ENCODE assay signal across 26 cellular contexts in the genomic region with DNA sequence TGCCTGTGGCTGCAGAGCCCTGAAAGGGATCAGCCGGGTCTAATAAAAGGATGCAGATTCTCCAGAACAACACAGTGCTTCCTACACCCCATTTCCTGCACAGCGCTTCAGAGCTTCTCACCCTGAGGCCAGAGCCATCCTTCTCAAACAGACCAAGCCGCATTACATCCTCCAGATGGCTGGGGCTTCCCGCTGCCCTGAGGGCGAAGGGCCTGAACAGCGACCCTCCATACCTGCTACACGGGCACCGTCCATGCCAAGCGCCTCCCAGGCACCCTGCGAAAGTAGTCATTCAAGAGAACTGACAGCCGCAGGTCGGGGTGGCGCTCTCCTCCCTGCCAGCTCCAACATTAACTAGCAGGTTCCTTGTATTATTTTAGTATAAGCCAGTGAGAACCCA. TPM values are rescaled to one million over a fixed set of nuclear protein-coding genes. Genes with fewer than 3 reads are reported as not detected.
A peak's percentile ranks its signal among the peaks of the same experiment; 100 is the strongest.
DNase-seq lines count a peak whose midpoint lies in the region; ATAC-seq and TF ChIP-seq lines count a peak whose summit lies in the region.
"Had no signal": no experiment of that assay in that cellular context is flagged by ENCODE, and none has a peak within 500 bp of the region (broad histone marks: within the 10 kb centered on the region; RNA-seq: fewer than 3 reads in every experiment).

No MANE protein-coding gene starts in this region.

- no peaks in the 10 kb centered on the region for H3K79me2 ChIP-seq in PC-3 (ENCODE audit: low read length)

- no TSS peak for BruUV-seq in PC-3 (replicated peaks; lab: Mats Ljungman, UMichigan)

- H3K27ac Mint-ChIP-seq in activated CD4-positive, alpha-beta T cell treated with anti-CD3 and anti-CD28 coated beads, Interleukin-2, amount 10 ng/mL, durations not matched to agents 7 days and 5 days = peak overlapping the region; percentile 4
- H3K27ac Mint-ChIP-seq: CD8-positive, alpha-beta T cell; IgD-negative memory B cell had no signal

- H3K27me3 Mint-ChIP-seq in activated CD4-positive, alpha-beta T cell treated with anti-CD3 and anti-CD28 coated beads, Interleukin-2, amount 10 ng/mL, durations not matched to agents 7 days and 5 days = no peaks in the 10 kb centered on the region
- H3K27me3 Mint-ChIP-seq: IgD-negative memory B cell had no signal

- H3K4me1 ChIP-seq in neuronal stem cell (ENCODE audit: control insufficient read depth in 2 of 2, insufficient read depth in 1 of 2, low read depth in 1 of 2, low read length in 2 of 2) (peaks cover 2 to 5% of the 10 kb centered on the region in 2 donors), PC-3 (ENCODE audit: insufficient read depth, low read length) (no peaks in the 10 kb centered on the region)

- no peak overlapping the region for H3K4me3 ChIP-seq in neuronal stem cell (ENCODE audit: low read length in 2 of 2)
- H3K4me3 ChIP-seq in PC-3 (ENCODE audit: low read length) = no peak overlapping the region
- H3K4me3 ChIP-seq: GM23248, SK-N-MC had no signal

- H2BK5ac ChIP-seq in neuronal stem cell (ENCODE audit: low read length) = no peak overlapping the region

- H3K23ac ChIP-seq in neuronal stem cell (ENCODE audit: low read depth, low read length, poor library complexity) = no peak overlapping the region

- no peak for ATAC-seq in PC-3
- ATAC-seq: CD8-positive, alpha-beta T cell had no signal

- H3K36me3 ChIP-seq in neuronal stem cell (replicated peaks in 1 of 2; ENCODE audit: control insufficient read depth in 2 of 2, insufficient read depth in 2 of 2, low read length in 2 of 2) (peaks cover 14 to 19% of the 10 kb centered on the region in 2 donors), PC-3 (ENCODE audit: low read depth, low read length) (no peaks in the 10 kb centered on the region)

- H3K9me3 ChIP-seq in neuronal stem cell (replicated peaks in 1 of 2; ENCODE audit: control insufficient read depth in 2 of 2, insufficient read depth in 1 of 2, low read depth in 1 of 2, low read length in 2 of 2) (peaks cover 4 to 5% of the 10 kb centered on the region in 2 donors), PC-3 (ENCODE audit: low read length) (no peaks in the 10 kb centered on the region)

- H4K91ac ChIP-seq in neuronal stem cell (ENCODE audit: low read depth, low read length, poor library complexity) = no peak overlapping the region

- H3K9ac ChIP-seq in neuronal stem cell (ENCODE audit: low read depth, low read length, poor library complexity) = peak overlapping the region; percentile 50
- H3K9ac ChIP-seq in PC-3 (ENCODE audit: low read length) = no peak overlapping the region
- H3K9ac ChIP-seq: GM23248, KMS-11 had no signal

- no peak for TF ChIP-seq CTCF in PC-3 (conservative IDR thresholded peaks at IDR 0.05; ENCODE audit: low read depth, low read length)

- H4K20me1 ChIP-seq in PC-3 (ENCODE audit: low read length) = no peaks in the 10 kb centered on the region

- H3K27ac ChIP-seq in neuronal stem cell (replicated peaks; ENCODE audit: low read length) = no peak overlapping the region
- no peak overlapping the region for H3K27ac ChIP-seq in PC-3 (ENCODE audit: low read length)
- H3K27ac ChIP-seq: C4-2B, GM23248, HL-60, KMS-11, SK-N-MC had no signal

- H2AFZ ChIP-seq in neuronal stem cell (ENCODE audit: low read length) = no peak overlapping the region
- H2AFZ ChIP-seq in PC-3 (ENCODE audit: low read length) = no peak overlapping the region
- H2AFZ ChIP-seq: GM23248 had no signal

- no peak overlapping the region for H2BK120ac ChIP-seq in neuronal stem cell (ENCODE audit: low read depth, low read length)

- H3F3A ChIP-seq in PC-3 (ENCODE audit: low read length, unreplicated experiment) = no peaks in the 10 kb centered on the region

- no peaks in the 10 kb centered on the region for H3K9me3 Mint-ChIP-seq in activated CD4-positive, alpha-beta T cell treated with anti-CD3 and anti-CD28 coated beads, Interleukin-2, amount 10 ng/mL, durations not matched to agents 7 days and 5 days
- H3K9me3 Mint-ChIP-seq: CD8-positive, alpha-beta T cell had no signal

- H4K8ac ChIP-seq in neuronal stem cell (ENCODE audit: low read depth, low read length) = no peak overlapping the region

- H3K14ac ChIP-seq in neuronal stem cell (ENCODE audit: low read length) = no peak overlapping the region

- intact Hi-C loops in PC-3 (cut with micrococcal nuclease) = loop anchor here (1.0 kb wide), 2 partner anchors 137 to 162 kb away; no protein-coding TSS in a partner anchor

- H2BK12ac ChIP-seq in neuronal stem cell (ENCODE audit: low read length) = no peak overlapping the region

- H2AK5ac ChIP-seq in neuronal stem cell (ENCODE audit: low read depth, low read length) = no peak overlapping the region

- H3K4ac ChIP-seq in neuronal stem cell (ENCODE audit: low read length) = no peak overlapping the region

- no peak overlapping the region for H2BK15ac ChIP-seq in neuronal stem cell (ENCODE audit: low read length)

- H3K4me1 Mint-ChIP-seq in activated CD4-positive, alpha-beta T cell treated with anti-CD3 and anti-CD28 coated beads, Interleukin-2, amount 10 ng/mL, durations not matched to agents 7 days and 5 days = peaks cover under 1% of the 10 kb centered on the region

- WGBS in neuronal stem cell (ENCODE audit: extremely low coverage in 2 of 2, insufficient read length in 2 of 2, insufficient replicate concordance in 1 of 2), 2 donors = no CpG with 5 or more reads among the region's 13 CpGs

- H3K79me1 ChIP-seq in neuronal stem cell (ENCODE audit: low read depth, low read length) = peaks cover 2% of the 10 kb centered on the region

- H3K36me3 Mint-ChIP-seq in activated CD4-positive, alpha-beta T cell treated with anti-CD3 and anti-CD28 coated beads, Interleukin-2, amount 10 ng/mL, durations not matched to agents 7 days and 5 days (ENCODE audit: low read depth) = no peaks in the 10 kb centered on the region

- H3K4me2 ChIP-seq in neuronal stem cell (ENCODE audit: insufficient read depth, low read length, poor library complexity, severe bottlenecking) = no peak overlapping the region
- no peak overlapping the region for H3K4me2 ChIP-seq in PC-3 (ENCODE audit: low read length)
- H3K4me2 ChIP-seq: KMS-11 had no signal

- CTCF ChIA-PET in activated CD4-positive, alpha-beta T cell treated with anti-CD3 and anti-CD28 coated beads, Interleukin-2, amount 10 ng/mL, durations not matched to agents 7 days and 5 days (lab: Charles Lee) = interaction anchor here (0.6 to 1.8 kb wide), 3 partner anchors 126 to 227 kb away, joined by 3 to 6 read pairs (median 3); no protein-coding TSS in a partner anchor
- CTCF ChIA-PET in PC-3 (lab: Charles Lee) = no interaction called here

- no peaks in the 10 kb centered on the region for H3K9me2 ChIP-seq in PC-3 (replicated peaks; ENCODE audit: low read length)

- no peak for DNase-seq in activated CD4-positive, alpha-beta T cell treated with anti-CD3 and anti-CD28 coated beads, Interleukin-2, amount 10 ng/mL, durations not matched to agents 7 days and 5 days
- no peak for DNase-seq in activated CD4-positive, alpha-beta T cell treated with anti-CD3 and anti-CD28 coated beads, Interleukin-2, amount 50 U/mL, for 4 hours
- DNase-seq in D341Med (ENCODE audit: low spot score) (peak; percentile 17), UCSD-AML1 (lab: John Stamatoyannopoulos, UW; ENCODE audit: unreplicated experiment) (peak; percentile 50), neuronal stem cell (ENCODE audit: low spot score) (no peak), AML-193 (lab: John Stamatoyannopoulos, UW) (no peak), PC-3 (no peak), NCI-H2081 (lab: John Stamatoyannopoulos, UW) (no peak)
- DNase-seq: 8988T; ACHN; CD8-positive, alpha-beta T cell; DND-41; GM23248; H7; NCI-H1048; NCI-H1694; NCI-H2171 treated with DMSO at 0.1 percent for 48 hours; NCI-H345; NCI-H82; RPMI8226; SHP77 treated with DMSO at 0.1 percent for 48 hours had no signal

- no peaks in the 10 kb centered on the region for H3K27me3 ChIP-seq in neuronal stem cell (ENCODE audit: control insufficient read depth in 3 of 3, insufficient read depth in 3 of 3, low read depth in 1 of 3, low read length in 3 of 3)
- no peaks in the 10 kb centered on the region for H3K27me3 ChIP-seq in PC-3 (ENCODE audit: low read length)

- H3K4me3 Mint-ChIP-seq in activated CD4-positive, alpha-beta T cell treated with anti-CD3 and anti-CD28 coated beads, Interleukin-2, amount 10 ng/mL, durations not matched to agents 7 days and 5 days = no peak overlapping the region
- H3K4me3 Mint-ChIP-seq: CD8-positive, alpha-beta T cell; IgD-negative memory B cell had no signal

- H3K18ac ChIP-seq in neuronal stem cell (ENCODE audit: low read length) = no peak overlapping the region

- POLR2A ChIA-PET in activated CD4-positive, alpha-beta T cell treated with anti-CD3 and anti-CD28 coated beads, Interleukin-2, amount 10 ng/mL, durations not matched to agents 7 days and 5 days (lab: Charles Lee) = no interaction called here
- POLR2A ChIA-PET in PC-3 (lab: Charles Lee; ENCODE audit: unreplicated experiment) = no interaction called here

RNA-seq across cellular contexts. Expression of gene ACOX3, which starts 36.5 kb away (rescaled TPM):
- total RNA-seq in activated CD4-positive, alpha-beta T cell treated with anti-CD3 and anti-CD28 coated beads, Interleukin-2, amount 10 ng/mL, durations not matched to agents 7 days and 5 days = 10 to 100 TPM; 13.8 to 15.4 TPM
- 7.3 TPM for polyA plus RNA-seq in neuronal stem cell (2013, experiment 1 of 2)
- 8.3 TPM for polyA plus RNA-seq in neuronal stem cell (2013, experiment 2 of 2)
- 12.2 and 13.0 TPM in 2 replicates for total RNA-seq in PC-3 (2014; rRNA removed)

RNA-seq across cellular contexts. Expression of gene TRMT44, which starts 36.6 kb away (rescaled TPM):
- 10 to 100 TPM; 17.5 to 21.4 TPM for total RNA-seq in activated CD4-positive, alpha-beta T cell treated with anti-CD3 and anti-CD28 coated beads, Interleukin-2, amount 10 ng/mL, durations not matched to agents 7 days and 5 days
- 5.4 TPM for polyA plus RNA-seq in neuronal stem cell (2013, experiment 1 of 2)
- 4.4 TPM for polyA plus RNA-seq in neuronal stem cell (2013, experiment 2 of 2)
- 13.3 and 15.3 TPM in 2 replicates for total RNA-seq in PC-3 (2014; rRNA removed)

Comparison
In these comparisons a context has a peak if more than half of its experiments do, and no peak if none do; other contexts are left out.
1. DNase-seq: peak in D341Med (single experiment) and UCSD-AML1 (single experiment); none in activated CD4-positive, alpha-beta T cell treated with anti-CD3 and anti-CD28 coated beads, Interleukin-2, amount 10 ng/mL, durations not matched to agents 7 days and 5 days (single experiment), activated CD4-positive, alpha-beta T cell treated with anti-CD3 and anti-CD28 coated beads, Interleukin-2, amount 50 U/mL, for 4 hours (0 of 2), neuronal stem cell (single experiment), AML-193 (0 of 2), PC-3 (single experiment) and NCI-H2081 (0 of 2).